Comparison of ENCODE assay signal across 33 cellular contexts in genomic region chr7:99707096-99707495, GRCh38. TPM values are rescaled to one million over a fixed set of nuclear protein-coding genes. Genes with fewer than 3 reads are reported as not detected.
A peak's percentile ranks its signal among the peaks of the same experiment; 100 is the strongest.
DNase-seq lines count a peak whose midpoint lies in the region; ATAC-seq and TF ChIP-seq lines count a peak whose summit lies in the region.
"Had no signal": no experiment of that assay in that cellular context is flagged by ENCODE, and none has a peak within 500 bp of the region (broad histone marks: within the 10 kb centered on the region; RNA-seq: fewer than 3 reads in every experiment).

No MANE protein-coding gene starts in this region.

- H3K9me3 ChIP-seq in PC-9 (ENCODE audit: insufficient read depth, low read depth) = no peaks in the 10 kb centered on the region
- H3K9me3 ChIP-seq: body of pancreas, Caco-2, vagina had no signal

- CTCF ChIA-PET in PC-9 (lab: Charles Lee) = no interaction called here

- no peaks in the 10 kb centered on the region for H3K27me3 ChIP-seq in PC-9 (ENCODE audit: insufficient read depth, low read depth)
- H3K27me3 ChIP-seq: BLaER1 treated with 17β-estradiol and CSF1 and Interleukin-3, amounts not matched to agents 10 nM and 100 nM; body of pancreas; esophagus squamous epithelium; heart right ventricle; left lung; SJCRH30; vagina had no signal

- H4K20me1 ChIP-seq in PC-9 (ENCODE audit: insufficient read depth) = no peaks in the 10 kb centered on the region
- H4K20me1 ChIP-seq: BLaER1 treated with 17β-estradiol and CSF1 and Interleukin-3, amounts not matched to agents 10 nM and 100 nM had no signal

- in situ Hi-C loops in G401 (cut with HindIII; ENCODE audit: low sequenced_read_pairs) = no loop called here

- H3K9me3 Mint-ChIP-seq in stimulated activated naive CD8-positive, alpha-beta T cell treated with anti-CD3 and anti-CD28 coated beads, Interleukin-15, amount 100 ng/mL, for 72 hours = peaks cover 6 to 10% of the 10 kb centered on the region in 2 donors
- H3K9me3 Mint-ChIP-seq: activated CD4-positive, alpha-beta memory T cell treated with anti-CD3 and anti-CD28 coated beads for 36 hours; natural killer cell; stimulated activated memory B cell treated with anti-CD40 and anti-IgM and Interleukin-4, amounts not matched to agents 10 μg/mL and 1 μg/mL and 100 μg/mL, for 72 hours; T-cell had no signal

- H3K4me2 ChIP-seq in PC-9 = no peak overlapping the region
- H3K4me2 ChIP-seq: BLaER1 treated with 17β-estradiol and CSF1 and Interleukin-3, amounts not matched to agents 10 nM and 100 nM had no signal

- POLR2A ChIA-PET in PC-9 (lab: Charles Lee; ENCODE audit: unreplicated experiment) = interaction anchor here (0.6 to 0.9 kb wide), 2 partner anchors 78 to 116 kb away, joined by 5 to 6 read pairs; no protein-coding TSS in a partner anchor

- H3K4me1 Mint-ChIP-seq in stimulated activated naive CD8-positive, alpha-beta T cell treated with anti-CD3 and anti-CD28 coated beads, Interleukin-15, amount 100 ng/mL, for 72 hours = no peaks in the 10 kb centered on the region
- H3K4me1 Mint-ChIP-seq: activated naive CD8-positive, alpha-beta T cell treated with anti-CD3 and anti-CD28 coated beads for 36 hours; mesothelial cell of epicardium; natural killer cell; stimulated activated memory B cell treated with anti-CD40 and anti-IgM and Interleukin-4, amounts not matched to agents 10 μg/mL and 1 μg/mL and 100 μg/mL, for 72 hours; T-cell had no signal

- H3K27me3 Mint-ChIP-seq in stimulated activated naive CD8-positive, alpha-beta T cell treated with anti-CD3 and anti-CD28 coated beads, Interleukin-15, amount 100 ng/mL, for 72 hours = no peaks in the 10 kb centered on the region
- H3K27me3 Mint-ChIP-seq: activated CD4-positive, alpha-beta memory T cell treated with anti-CD3 and anti-CD28 coated beads for 36 hours; activated naive CD8-positive, alpha-beta T cell treated with anti-CD3 and anti-CD28 coated beads for 36 hours had no signal

- no peaks in the 10 kb centered on the region for H3K79me2 ChIP-seq in PC-9 (ENCODE audit: low read depth)

- no peaks in the 10 kb centered on the region for H3F3A ChIP-seq in PC-9 (ENCODE audit: insufficient read depth, low read depth)

- no peak overlapping the region for H3K27ac ChIP-seq in PC-9
- H3K27ac ChIP-seq: BLaER1 treated with 17β-estradiol and CSF1 and Interleukin-3, amounts not matched to agents 10 nM and 100 nM; body of pancreas; esophagus squamous epithelium; heart right ventricle; left lung; SJCRH30; vagina had no signal

- H3K36me3 ChIP-seq in PC-9 (ENCODE audit: low read depth) = no peaks in the 10 kb centered on the region
- H3K36me3 ChIP-seq: BLaER1 treated with 17β-estradiol and CSF1 and Interleukin-3, amounts not matched to agents 10 nM and 100 nM; left lung; SJCRH30; vagina had no signal

- no peak for ATAC-seq in stimulated activated naive CD8-positive, alpha-beta T cell treated with anti-CD3 and anti-CD28 coated beads, Interleukin-15, amount 100 ng/mL, for 72 hours
- ATAC-seq: activated CD4-positive, CD25-positive, alpha-beta regulatory T cell treated with anti-CD3 and anti-CD28 coated beads, Interleukin-2, amount 50 U/mL, for 24 hours; body of pancreas; heart right ventricle; left lung; natural killer cell; stimulated activated memory B cell treated with anti-CD40 and anti-IgM and Interleukin-4, amounts not matched to agents 10 μg/mL and 1 μg/mL and 100 μg/mL, for 72 hours; T-cell had no signal

- H3K4me3 ChIP-seq in epithelial cell of esophagus (ENCODE audit: low read length) (no peak overlapping the region), PC-9 (no peak overlapping the region)
- H3K4me3 ChIP-seq: BLaER1 treated with 17β-estradiol and CSF1 and Interleukin-3, amounts not matched to agents 10 nM and 100 nM; body of pancreas; esophagus squamous epithelium; heart right ventricle; left lung; SJCRH30; vagina had no signal

- DNase-seq in DMS114 treated with DMSO at 0.1 percent for 48 hours (lab: John Stamatoyannopoulos, UW; ENCODE audit: unreplicated experiment) = peak; percentile 1
- DNase-seq in LHCN-M2 (ENCODE audit: low read depth) = peak; percentile 27
- peak; percentile 25 for DNase-seq in epithelial cell of esophagus (ENCODE audit: low read depth)
- peak; percentile 49 for DNase-seq in iris pigment epithelial cell (ENCODE audit: low read depth)
- no peak for DNase-seq in G401 (ENCODE audit: low spot score)
- DNase-seq in PC-9 = no peak
- DNase-seq in AML-193 (lab: John Stamatoyannopoulos, UW) = no peak
- DNase-seq in stimulated activated naive CD8-positive, alpha-beta T cell treated with anti-CD3 and anti-CD28 coated beads, Interleukin-15, amount 100 ng/mL, for 72 hours = no peak
- DNase-seq: ACHN; activated CD4-positive, alpha-beta memory T cell treated with anti-CD3 and anti-CD28 coated beads for 36 hours; activated naive CD8-positive, alpha-beta T cell treated with anti-CD3 and anti-CD28 coated beads for 36 hours; body of pancreas; Caco-2; effector CD4-positive, alpha-beta T cell; esophagus squamous epithelium; heart right ventricle; KBM-7; left lung; MM.1S; natural killer cell; NCI-H1694; NCI-H2171 treated with DMSO at 0.1 percent for 48 hours; NCI-H69; SJCRH30; stimulated activated CD4-positive, alpha-beta T cell treated with anti-CD3 and anti-CD28 coated beads, Interleukin-2, amount 100 ng/mL, for 48 hours; T-cell had no signal

- no peaks in the 10 kb centered on the region; the same call in 1 of the 2 replicates for H3K9me2 ChIP-seq in PC-9 (ENCODE audit: insufficient read depth)

- peak overlapping the region in 1 of 2 donors; percentile 83 for H3K27ac Mint-ChIP-seq in stimulated activated naive CD8-positive, alpha-beta T cell treated with anti-CD3 and anti-CD28 coated beads, Interleukin-15, amount 100 ng/mL, for 72 hours
- H3K27ac Mint-ChIP-seq: activated CD4-positive, alpha-beta memory T cell treated with anti-CD3 and anti-CD28 coated beads for 36 hours; activated naive CD8-positive, alpha-beta T cell treated with anti-CD3 and anti-CD28 coated beads for 36 hours; mesothelial cell of epicardium; natural killer cell; stimulated activated memory B cell treated with anti-CD40 and anti-IgM and Interleukin-4, amounts not matched to agents 10 μg/mL and 1 μg/mL and 100 μg/mL, for 72 hours; T-cell had no signal

- no peak overlapping the region for H3K4me3 Mint-ChIP-seq in stimulated activated naive CD8-positive, alpha-beta T cell treated with anti-CD3 and anti-CD28 coated beads, Interleukin-15, amount 100 ng/mL, for 72 hours
- H3K4me3 Mint-ChIP-seq: activated CD4-positive, alpha-beta memory T cell treated with anti-CD3 and anti-CD28 coated beads for 36 hours; activated naive CD8-positive, alpha-beta T cell treated with anti-CD3 and anti-CD28 coated beads for 36 hours; mesothelial cell of epicardium; natural killer cell; stimulated activated memory B cell treated with anti-CD40 and anti-IgM and Interleukin-4, amounts not matched to agents 10 μg/mL and 1 μg/mL and 100 μg/mL, for 72 hours; T-cell had no signal

- no peak for TF ChIP-seq CTCF in epithelial cell of esophagus (IDR thresholded peaks at IDR 0.05; ENCODE audit: insufficient read depth, low read depth, low read length, missing control alignments)
- no peak for TF ChIP-seq CTCF in PC-9 (conservative IDR thresholded peaks at IDR 0.05)

- no peak overlapping the region for H2AFZ ChIP-seq in PC-9

- intact Hi-C loops in PC-9 (cut with micrococcal nuclease; ENCODE audit: unreplicated experiment) = no loop called here

- H3K4me1 ChIP-seq in PC-9 (replicated peaks; ENCODE audit: insufficient read depth) = peaks cover 1% of the 10 kb centered on the region; the same call in 1 of the 2 replicates
- H3K4me1 ChIP-seq: BLaER1 treated with 17β-estradiol and CSF1 and Interleukin-3, amounts not matched to agents 10 nM and 100 nM; body of pancreas; Caco-2; esophagus squamous epithelium; heart right ventricle; left lung; SJCRH30; vagina had no signal

- BruUV-seq in PC-9 (replicated peaks; lab: Mats Ljungman, UMichigan) = no TSS peak

RNA-seq across cellular contexts. Expression of gene CYP3A5, which starts 27.3 kb away (rescaled TPM):
- total RNA-seq in LHCN-M2 (2014; rRNA removed) (not detected in 2 replicates), PC-9 (2021) (2.0 and 3.2 TPM in 2 replicates)
- 0.17 TPM for polyA plus RNA-seq in LHCN-M2 (2012)
- total RNA-seq in G401 (2014; rRNA removed; shearing (Covaris generic)) = not detected in 2 replicates
- total RNA-seq: activated CD4-positive, alpha-beta memory T cell treated with anti-CD3 and anti-CD28 coated beads for 36 hours; activated naive CD8-positive, alpha-beta T cell treated with anti-CD3 and anti-CD28 coated beads for 36 hours; heart right ventricle had no signal

RNA-seq across cellular contexts. Expression of gene CYP3A7, which starts 27.9 kb away (rescaled TPM):
- total RNA-seq in LHCN-M2 (2014; rRNA removed) = 0.06 TPM in 1 of 2 replicates, not detected in the other
- not detected for polyA plus RNA-seq in LHCN-M2 (2012)
- total RNA-seq in G401 (2014; rRNA removed; shearing (Covaris generic)) = not detected in 2 replicates
- not detected in 2 replicates for total RNA-seq in PC-9 (2021)
- total RNA-seq: activated CD4-positive, alpha-beta memory T cell treated with anti-CD3 and anti-CD28 coated beads for 36 hours; activated naive CD8-positive, alpha-beta T cell treated with anti-CD3 and anti-CD28 coated beads for 36 hours; Caco-2; esophagus squamous epithelium; heart right ventricle; HT-29; mesothelial cell of epicardium; natural killer cell; T-cell; temporal lobe; vagina had no signal
- polyA plus RNA-seq: heart right ventricle had no signal

Comparison
In these comparisons a context has a peak if more than half of its experiments do, and no peak if none do; other contexts are left out.
1. DNase-seq: peak in DMS114 treated with DMSO at 0.1 percent for 48 hours (single experiment), LHCN-M2 (single experiment), epithelial cell of esophagus (single experiment) and iris pigment epithelial cell (single experiment); none in G401 (single experiment), PC-9 (0 of 2), AML-193 (0 of 2) and stimulated activated naive CD8-positive, alpha-beta T cell treated with anti-CD3 and anti-CD28 coated beads, Interleukin-15, amount 100 ng/mL, for 72 hours (0 of 2).